In the genomic region with DNA sequence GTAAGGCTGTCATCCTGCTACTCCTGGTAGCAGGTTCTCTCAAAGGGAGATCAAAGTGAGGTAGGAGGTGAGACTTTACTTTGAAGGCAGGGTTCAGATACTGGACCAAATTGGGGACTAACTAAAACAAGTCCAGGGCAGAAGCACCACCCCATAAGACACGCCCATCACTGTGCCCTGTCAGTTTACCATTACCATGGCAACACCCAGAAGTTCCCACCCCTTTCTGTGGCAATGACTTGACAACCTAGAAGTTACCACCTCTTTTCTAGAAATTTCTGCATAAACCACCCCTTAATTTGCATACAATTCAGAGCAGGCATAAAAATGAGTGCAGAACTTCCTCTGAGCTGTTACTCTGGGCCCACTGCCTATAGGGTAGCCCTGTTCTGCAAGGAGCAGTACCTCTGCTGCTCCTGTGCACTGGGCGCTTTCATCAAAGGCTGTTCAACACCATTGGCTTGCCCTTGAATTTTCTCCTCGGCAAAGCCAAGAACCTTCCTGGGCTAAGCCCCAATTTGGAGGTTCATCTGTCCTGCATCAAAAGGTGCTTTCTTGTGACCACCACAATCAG, we compare ENCODE assay signal across 9 cellular contexts.
DNase-seq lines count a peak whose midpoint lies in the region; ATAC-seq and TF ChIP-seq lines count a peak whose summit lies in the region.
"Had no signal": no experiment of that assay in that cellular context is flagged by ENCODE, and none has a peak within 500 bp of the region (broad histone marks: within the 10 kb centered on the region; RNA-seq: fewer than 3 reads in every experiment).

No MANE protein-coding gene starts in this region.

- WGBS in trophoblast cell (ENCODE audit: extremely low coverage, insufficient coverage, insufficient read length) = no CpG with 5 or more reads among the region's 3 CpGs
- WGBS in sigmoid colon, 2 donors = 96% methylated on average over 3 of the region's 3 CpGs

- no peak overlapping the region for H3K4ac ChIP-seq in trophoblast cell (ENCODE audit: low read depth, low read length)

- H4K20me1 ChIP-seq in Karpas-422 (ENCODE audit: insufficient read depth, low read depth, low read length) = no peaks in the 10 kb centered on the region

- no peaks in the 10 kb centered on the region for H3K9me3 ChIP-seq in Karpas-422 (ENCODE audit: low read length)
- H3K9me3 ChIP-seq in trophoblast cell (ENCODE audit: insufficient read depth, low read depth, low read length) = no peaks in the 10 kb centered on the region
- H3K9me3 ChIP-seq in sigmoid colon = no peaks in the 10 kb centered on the region

- peak; percentile 52 to 59 for ATAC-seq in activated T-cell treated with anti-CD3 and anti-CD28 coated beads, Interleukin-2, amount 50 U/mL, for 72 hours (replicated peaks in 1 of 2)
- peak; percentile 17 for ATAC-seq in activated CD8-positive, alpha-beta T cell treated with anti-CD3 and anti-CD28 coated beads, Interleukin-2, amount 10 ng/mL, durations not matched to agents 7 days and 5 days

- no peak overlapping the region for H4K8ac ChIP-seq in trophoblast cell (ENCODE audit: low read depth, low read length)

- H3K18ac ChIP-seq in trophoblast cell (ENCODE audit: low read length) = no peak overlapping the region

- H3K27ac ChIP-seq in Karpas-422 (ENCODE audit: low read length) (peak overlapping the region; percentile 15; the same call in 1 of the 2 replicates), trophoblast cell (ENCODE audit: low read depth, low read length) (no peak overlapping the region), sigmoid colon (no peak overlapping the region)

- peaks cover 6% of the 10 kb centered on the region for H3K27me3 Mint-ChIP-seq in activated T-cell treated with anti-CD3 and anti-CD28 coated beads, Interleukin-2, amount 50 U/mL, for 72 hours (ENCODE audit: low read depth)
- H3K27me3 Mint-ChIP-seq in activated CD8-positive, alpha-beta T cell treated with anti-CD3 and anti-CD28 coated beads, Interleukin-2, amount 10 ng/mL, durations not matched to agents 7 days and 5 days (ENCODE audit: low read depth) = no peaks in the 10 kb centered on the region

- peaks cover 50% of the 10 kb centered on the region for H3K4me1 ChIP-seq in Karpas-422 (ENCODE audit: low read length)
- H3K4me1 ChIP-seq in trophoblast cell (ENCODE audit: control insufficient read depth in 1 of 2, insufficient read depth in 2 of 2, low read length in 2 of 2) = peaks cover 3 to 13% of the 10 kb centered on the region in 2 experiments
- H3K4me1 ChIP-seq in sigmoid colon = peaks cover 0 to 8% (median 4%) of the 10 kb centered on the region in 4 donors

- H3K4me3 ChIP-seq in Karpas-422 (ENCODE audit: low read length) (no peak overlapping the region), trophoblast cell (ENCODE audit: low read depth, low read length) (no peak overlapping the region), sigmoid colon (no peak overlapping the region)

- peak; percentile 47 to 50 for DNase-seq in activated T-cell treated with anti-CD3 and anti-CD28 coated beads, Interleukin-2, amount 50 U/mL, for 72 hours
- no peak for DNase-seq in activated T-cell treated with anti-CD3 and anti-CD28 coated beads, Interleukin-2, amount 50 U/mL, for 1 hour
- DNase-seq in Karpas-422 = peak; percentile 94
- DNase-seq in activated CD8-positive, alpha-beta T cell treated with anti-CD3 and anti-CD28 coated beads, Interleukin-2, amount 10 ng/mL, durations not matched to agents 7 days and 5 days = peak; percentile 43
- DNase-seq in trophoblast cell = no peak
- no peak for DNase-seq in kidney tubule cell (ENCODE audit: low spot score)
- no peak for DNase-seq in DMS53 treated with DMSO at 0.1 percent for 48 hours (lab: John Stamatoyannopoulos, UW; ENCODE audit: unreplicated experiment)
- DNase-seq in sigmoid colon = no peak
- DNase-seq: NCI-H187 had no signal

- no peak overlapping the region for H4K91ac ChIP-seq in trophoblast cell (ENCODE audit: low read depth, low read length)

- peaks cover 6% of the 10 kb centered on the region for H3K79me1 ChIP-seq in trophoblast cell (ENCODE audit: low read length)

- H3K79me2 ChIP-seq in Karpas-422 (ENCODE audit: low read length) = no peaks in the 10 kb centered on the region
- no peaks in the 10 kb centered on the region for H3K79me2 ChIP-seq in trophoblast cell (ENCODE audit: control insufficient read depth, insufficient read depth, low read length, poor library complexity)

- intact Hi-C loops in sigmoid colon (cut with DNase I) = loop anchor here (10.0 kb wide), 1 partner anchor 438 kb away; no protein-coding TSS in a partner anchor

- no peak for TF ChIP-seq CTCF in sigmoid colon (IDR thresholded peaks at IDR 0.05)

- no peaks in the 10 kb centered on the region for H3K9me2 ChIP-seq in Karpas-422 (replicated peaks; ENCODE audit: insufficient read depth, low read length)

- no peak overlapping the region for H2BK120ac ChIP-seq in trophoblast cell (ENCODE audit: insufficient read depth, low read length, poor library complexity)

- H3K9ac ChIP-seq in Karpas-422 (ENCODE audit: low read length) = no peak overlapping the region
- H3K9ac ChIP-seq in trophoblast cell (ENCODE audit: low read length) = no peak overlapping the region

- no peak overlapping the region for H4K12ac ChIP-seq in trophoblast cell (ENCODE audit: low read depth, low read length)

- H3K4me2 ChIP-seq in Karpas-422 (ENCODE audit: low read depth, low read length, poor library complexity, severe bottlenecking) (no peak overlapping the region), trophoblast cell (ENCODE audit: low read length) (no peak overlapping the region)

- TF ChIP-seq POLR2A in sigmoid colon (IDR thresholded peaks at IDR 0.05) = no peak

- H2AK5ac ChIP-seq in trophoblast cell (ENCODE audit: low read length) = no peak overlapping the region

- peak overlapping the region; percentile 65 for H3K14ac ChIP-seq in trophoblast cell (ENCODE audit: low read length)

- no peaks in the 10 kb centered on the region for H3K9me3 Mint-ChIP-seq in activated T-cell treated with anti-CD3 and anti-CD28 coated beads, Interleukin-2, amount 50 U/mL, for 72 hours
- H3K9me3 Mint-ChIP-seq in activated CD8-positive, alpha-beta T cell treated with anti-CD3 and anti-CD28 coated beads, Interleukin-2, amount 10 ng/mL, durations not matched to agents 7 days and 5 days (ENCODE audit: insufficient read depth) = no peaks in the 10 kb centered on the region

- CTCF ChIA-PET in activated CD8-positive, alpha-beta T cell treated with anti-CD3 and anti-CD28 coated beads, Interleukin-2, amount 10 ng/mL, durations not matched to agents 7 days and 5 days (lab: Charles Lee) = interaction anchor here (2.6 to 4.1 kb wide), 3 partner anchors 119 to 657 kb away, joined by 17 to 18 read pairs (median 17); no protein-coding TSS in a partner anchor

- H3K27ac Mint-ChIP-seq in activated T-cell treated with anti-CD3 and anti-CD28 coated beads, Interleukin-2, amount 50 U/mL, for 72 hours = no peak overlapping the region
- no peak overlapping the region for H3K27ac Mint-ChIP-seq in activated CD8-positive, alpha-beta T cell treated with anti-CD3 and anti-CD28 coated beads, Interleukin-2, amount 10 ng/mL, durations not matched to agents 7 days and 5 days

- POLR2A ChIA-PET in activated CD8-positive, alpha-beta T cell treated with anti-CD3 and anti-CD28 coated beads, Interleukin-2, amount 10 ng/mL, durations not matched to agents 7 days and 5 days (lab: Charles Lee) = interaction anchor here (1.3 kb wide), 1 partner anchor 245 kb away, joined by 3 read pairs; a partner anchor contains a TSS

- H3K4me3 Mint-ChIP-seq in activated T-cell treated with anti-CD3 and anti-CD28 coated beads, Interleukin-2, amount 50 U/mL, for 72 hours = no peak overlapping the region
- H3K4me3 Mint-ChIP-seq in activated CD8-positive, alpha-beta T cell treated with anti-CD3 and anti-CD28 coated beads, Interleukin-2, amount 10 ng/mL, durations not matched to agents 7 days and 5 days = no peak overlapping the region

- peak overlapping the region; percentile 85 for H2BK12ac ChIP-seq in trophoblast cell (ENCODE audit: low read length)

- H3K23ac ChIP-seq in trophoblast cell (ENCODE audit: low read length) = no peak overlapping the region

- H3K4me1 Mint-ChIP-seq in activated T-cell treated with anti-CD3 and anti-CD28 coated beads, Interleukin-2, amount 50 U/mL, for 72 hours (ENCODE audit: low read depth) = peaks cover 44% of the 10 kb centered on the region
- H3K4me1 Mint-ChIP-seq in activated CD8-positive, alpha-beta T cell treated with anti-CD3 and anti-CD28 coated beads, Interleukin-2, amount 10 ng/mL, durations not matched to agents 7 days and 5 days (ENCODE audit: low read depth) = peaks cover 36% of the 10 kb centered on the region

- H3K36me3 Mint-ChIP-seq in activated T-cell treated with anti-CD3 and anti-CD28 coated beads, Interleukin-2, amount 50 U/mL, for 72 hours (ENCODE audit: insufficient read depth in 2 of 2) = no peaks in the 10 kb centered on the region
- no peaks in the 10 kb centered on the region for H3K36me3 Mint-ChIP-seq in activated CD8-positive, alpha-beta T cell treated with anti-CD3 and anti-CD28 coated beads, Interleukin-2, amount 10 ng/mL, durations not matched to agents 7 days and 5 days (ENCODE audit: low read depth)

- H3K27me3 ChIP-seq in Karpas-422 (ENCODE audit: low read length) (no peaks in the 10 kb centered on the region), trophoblast cell (ENCODE audit: insufficient read depth, low read length) (no peaks in the 10 kb centered on the region), sigmoid colon (peaks cover 0 to 8% (median 0%) of the 10 kb centered on the region in 3 donors)

- H2AFZ ChIP-seq in Karpas-422 (ENCODE audit: low read length) = no peak overlapping the region; the same call in 1 of the 2 replicates
- no peak overlapping the region for H2AFZ ChIP-seq in trophoblast cell (ENCODE audit: insufficient read depth, low read length, poor library complexity)

- TF ChIP-seq EP300 in sigmoid colon (IDR thresholded peaks at IDR 0.05) = no peak

- H3K36me3 ChIP-seq in Karpas-422 (ENCODE audit: insufficient read depth, low read length) = no peaks in the 10 kb centered on the region
- H3K36me3 ChIP-seq in trophoblast cell (ENCODE audit: control insufficient read depth in 1 of 2, insufficient read depth in 2 of 2, low read length in 2 of 2) = no peaks in the 10 kb centered on the region
- H3K36me3 ChIP-seq in sigmoid colon = no peaks in the 10 kb centered on the region

- no peak overlapping the region for H2BK5ac ChIP-seq in trophoblast cell (ENCODE audit: low read depth, low read length, poor library complexity)

Comparison
In these comparisons a context has a peak if more than half of its experiments do, and no peak if none do; other contexts are left out.
1. DNase-seq: peak in activated T-cell treated with anti-CD3 and anti-CD28 coated beads, Interleukin-2, amount 50 U/mL, for 72 hours (2 of 2), Karpas-422 (single experiment) and activated CD8-positive, alpha-beta T cell treated with anti-CD3 and anti-CD28 coated beads, Interleukin-2, amount 10 ng/mL, durations not matched to agents 7 days and 5 days (single experiment); none in activated T-cell treated with anti-CD3 and anti-CD28 coated beads, Interleukin-2, amount 50 U/mL, for 1 hour (single experiment), trophoblast cell (0 of 2), kidney tubule cell (single experiment), DMS53 treated with DMSO at 0.1 percent for 48 hours (single experiment) and sigmoid colon (single experiment).